Comparison of ENCODE assay signal across 8 cellular contexts in genomic region chr6:111985202-111985731, GRCh38.
A peak's percentile ranks its signal among the peaks of the same experiment; 100 is the strongest.
DNase-seq lines count a peak whose midpoint lies in the region; ATAC-seq lines count a peak whose summit lies in the region.

No MANE protein-coding gene starts in this region.

- DNase-seq in NCI-H2107 treated with DMSO at 0.1 percent for 48 hours (lab: John Stamatoyannopoulos, UW; ENCODE audit: unreplicated experiment) = peak; percentile 20
- DNase-seq in NCI-H2107 (lab: John Stamatoyannopoulos, UW) = no peak
- DNase-seq in T1000 (lab: John Stamatoyannopoulos, UW) = peak; percentile 17
- peak; percentile 63 for DNase-seq in fibroblast of gingiva (ENCODE audit: low read depth)
- DNase-seq in stimulated activated CD4-positive, alpha-beta T cell treated with anti-CD3 and anti-CD28 coated beads, Interleukin-2, amount 100 ng/mL, for 4 hours (ENCODE audit: low read depth) = peak; percentile 60

- ATAC-seq in HG03442 (IDR thresholded peaks at IDR 0.05; ENCODE audit: unreplicated experiment) (no peak), GM19328 (IDR thresholded peaks at IDR 0.05; ENCODE audit: unreplicated experiment) (no peak), HG02981 (IDR thresholded peaks at IDR 0.05; ENCODE audit: unreplicated experiment) (no peak)
